In the genomic region with DNA sequence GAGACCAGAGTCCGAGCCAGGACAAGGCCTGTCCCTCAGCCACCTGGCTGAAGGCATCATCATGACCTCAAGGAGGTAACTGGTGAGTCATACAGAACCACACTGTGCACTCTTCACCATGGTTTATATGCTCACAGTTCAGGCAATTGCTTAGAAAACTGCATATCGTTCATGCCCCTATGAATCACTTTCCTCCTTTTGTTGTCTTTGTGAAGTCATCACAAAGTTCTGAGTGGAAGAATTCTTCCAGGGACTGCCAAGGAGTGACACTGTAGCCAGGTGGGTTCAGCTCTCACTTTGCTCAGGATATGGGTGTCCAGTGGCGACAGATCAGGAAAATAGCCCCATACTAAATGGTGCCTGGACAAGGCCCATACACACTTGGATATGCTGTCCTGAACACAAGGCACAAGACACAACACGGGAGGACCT, we compare ENCODE assay signal across 11 cellular contexts.
DNase-seq lines count a peak whose midpoint lies in the region; ATAC-seq, FAIRE-seq and TF ChIP-seq lines count a peak whose summit lies in the region.
"Had no signal": no experiment of that assay in that cellular context is flagged by ENCODE, and none has a peak within 500 bp of the region (broad histone marks: within the 10 kb centered on the region; RNA-seq: fewer than 3 reads in every experiment).

No MANE protein-coding gene starts in this region.

- FAIRE-seq in A549 (lab: Jason Lieb, UNC) = peak; percentile 39
- FAIRE-seq: D721Med, pancreas had no signal

- H3K9me3 ChIP-seq in A549 (no peaks in the 10 kb centered on the region), HEK293 (ENCODE audit: control insufficient read depth, insufficient read depth, low read depth, low read length) (no peaks in the 10 kb centered on the region), right atrium auricular region (no peaks in the 10 kb centered on the region)
- H3K9me3 ChIP-seq: pancreas had no signal

- ATAC-seq in A549 (peak; percentile 85 to 88), HG03442 (IDR thresholded peaks at IDR 0.05; ENCODE audit: unreplicated experiment) (no peak)
- ATAC-seq: stimulated activated memory B cell treated with anti-CD40 and anti-IgM and Interleukin-4, amounts not matched to agents 10 μg/mL and 1 μg/mL and 100 μg/mL, for 72 hours had no signal

- no peaks in the 10 kb centered on the region for H3K27me3 ChIP-seq in right atrium auricular region
- H3K27me3 ChIP-seq: pancreas had no signal

- no peak for TF ChIP-seq POLR2A in A549 (IDR thresholded peaks at IDR 0.05; ENCODE audit: low read length)

- peaks cover 15% of the 10 kb centered on the region for H3K4me1 ChIP-seq in A549
- no peaks in the 10 kb centered on the region for H3K4me1 ChIP-seq in HEK293 (ENCODE audit: control insufficient read depth, insufficient read depth, low read length)
- H3K4me1 ChIP-seq in right atrium auricular region = peaks cover 0 to 8% of the 10 kb centered on the region in 2 donors
- H3K4me1 ChIP-seq: pancreas had no signal

- WGBS in A549 (ENCODE audit: missing lambda C conversion rate) = 0% methylated on average over 4 of the region's 4 CpGs

- TF ChIP-seq RAD21 in A549 (conservative IDR thresholded peaks at IDR 0.05 in 1 of 2, IDR thresholded peaks at IDR 0.05 in 1 of 2) = no peak

- POLR2A ChIA-PET in A549 (lab: Yijun Ruan, JAX) (no interaction called here), HEK293 (lab: Yijun Ruan, JAX) (no interaction called here)

- H3K4me3 ChIP-seq in A549 (no peak overlapping the region), HEK293 (ENCODE audit: low read depth, low read length) (no peak overlapping the region), right atrium auricular region (no peak overlapping the region)
- H3K4me3 ChIP-seq: pancreas had no signal

- TF ChIP-seq EP300 in A549 (IDR thresholded peaks at IDR 0.05) = no peak

- H3K27ac ChIP-seq in A549 = peak overlapping the region in 1 of 2 experiments; percentile 22; a peak in 2 of 6 replicates
- no peak overlapping the region for H3K27ac ChIP-seq in HEK293 (ENCODE audit: extremely low read depth, low read depth, low read length)
- peak overlapping the region; percentile 64 to 67 for H3K27ac ChIP-seq in right atrium auricular region
- H3K27ac ChIP-seq: pancreas had no signal

- peak overlapping the region; percentile 41 for H3K4me2 ChIP-seq in A549

- CTCF ChIA-PET in A549 (lab: Yijun Ruan, JAX) = interaction anchor here (0.7 to 1.5 kb wide), 3 partner anchors 18 to 284 kb away, joined by 3 to 5 read pairs (median 3); no protein-coding TSS in a partner anchor
- CTCF ChIA-PET in HEK293 (lab: Yijun Ruan, JAX) = no interaction called here

- DNase-seq in A549 (ENCODE audit: low read depth in 1 of 2, low spot score in 1 of 2) (peak; percentile 36 to 68), amniotic epithelial cell (ENCODE audit: low read depth) (peak; percentile 72), right atrium auricular region (ENCODE audit: low spot score) (no peak), GM19240 (ENCODE audit: insufficient read length, low spot score) (no peak), NCI-H82 (lab: John Stamatoyannopoulos, UW) (no peak), iPS-NIHi11 (ENCODE audit: low spot score) (no peak)
- DNase-seq: pancreas had no signal

- H3K36me3 ChIP-seq in HEK293 (ENCODE audit: control insufficient read depth in 2 of 2, insufficient read depth in 1 of 2, low read length in 2 of 2) = no peaks in the 10 kb centered on the region
- no peaks in the 10 kb centered on the region for H3K36me3 ChIP-seq in right atrium auricular region
- H3K36me3 ChIP-seq: pancreas had no signal

- TF ChIP-seq CTCF in A549 (IDR thresholded peaks at IDR 0.05) (no peak), HEK293 (tag by site-specific recombination; IDR thresholded peaks at IDR 0.05) (no peak), right atrium auricular region (IDR thresholded peaks at IDR 0.05) (no peak)

TF ChIP-seq in A549, 52 proteins besides CTCF, POLR2A, EP300 and RAD21:
- TF ChIP-seq ZFP36 (IDR thresholded peaks at IDR 0.05; ENCODE audit: borderline replicate concordance, partially characterized antibody) (no peak), TP53 (CRISPR knock-in tag; IDR thresholded peaks at IDR 0.05) (no peak), HOXA7 (CRISPR knock-in tag; IDR thresholded peaks at IDR 0.05) (no peak), JUN (IDR thresholded peaks at IDR 0.05) (no peak), RCOR1 (IDR thresholded peaks at IDR 0.05; ENCODE audit: low read depth, low read length) (no peak), FOSL2 (IDR thresholded peaks at IDR 0.05) (peak; percentile 55; the same call in 1 of the 2 replicates), FOSL2 (CRISPR knock-in tag; IDR thresholded peaks at IDR 0.05) (peak; percentile 61), JUNB (IDR thresholded peaks at IDR 0.05) (peak; percentile 58), TFCP2L1 (CRISPR knock-in tag; IDR thresholded peaks at IDR 0.05) (no peak)
- TF ChIP-seq, protein P1, sequence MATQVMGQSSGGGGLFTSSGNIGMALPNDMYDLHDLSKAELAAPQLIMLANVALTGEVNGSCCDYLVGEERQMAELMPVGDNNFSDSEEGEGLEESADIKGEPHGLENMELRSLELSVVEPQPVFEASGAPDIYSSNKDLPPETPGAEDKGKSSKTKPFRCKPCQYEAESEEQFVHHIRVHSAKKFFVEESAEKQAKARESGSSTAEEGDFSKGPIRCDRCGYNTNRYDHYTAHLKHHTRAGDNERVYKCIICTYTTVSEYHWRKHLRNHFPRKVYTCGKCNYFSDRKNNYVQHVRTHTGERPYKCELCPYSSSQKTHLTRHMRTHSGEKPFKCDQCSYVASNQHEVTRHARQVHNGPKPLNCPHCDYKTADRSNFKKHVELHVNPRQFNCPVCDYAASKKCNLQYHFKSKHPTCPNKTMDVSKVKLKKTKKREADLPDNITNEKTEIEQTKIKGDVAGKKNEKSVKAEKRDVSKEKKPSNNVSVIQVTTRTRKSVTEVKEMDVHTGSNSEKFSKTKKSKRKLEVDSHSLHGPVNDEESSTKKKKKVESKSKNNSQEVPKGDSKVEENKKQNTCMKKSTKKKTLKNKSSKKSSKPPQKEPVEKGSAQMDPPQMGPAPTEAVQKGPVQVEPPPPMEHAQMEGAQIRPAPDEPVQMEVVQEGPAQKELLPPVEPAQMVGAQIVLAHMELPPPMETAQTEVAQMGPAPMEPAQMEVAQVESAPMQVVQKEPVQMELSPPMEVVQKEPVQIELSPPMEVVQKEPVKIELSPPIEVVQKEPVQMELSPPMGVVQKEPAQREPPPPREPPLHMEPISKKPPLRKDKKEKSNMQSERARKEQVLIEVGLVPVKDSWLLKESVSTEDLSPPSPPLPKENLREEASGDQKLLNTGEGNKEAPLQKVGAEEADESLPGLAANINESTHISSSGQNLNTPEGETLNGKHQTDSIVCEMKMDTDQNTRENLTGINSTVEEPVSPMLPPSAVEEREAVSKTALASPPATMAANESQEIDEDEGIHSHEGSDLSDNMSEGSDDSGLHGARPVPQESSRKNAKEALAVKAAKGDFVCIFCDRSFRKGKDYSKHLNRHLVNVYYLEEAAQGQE (IDR thresholded peaks at IDR 0.05) = no peak
- TF ChIP-seq, protein P2, sequence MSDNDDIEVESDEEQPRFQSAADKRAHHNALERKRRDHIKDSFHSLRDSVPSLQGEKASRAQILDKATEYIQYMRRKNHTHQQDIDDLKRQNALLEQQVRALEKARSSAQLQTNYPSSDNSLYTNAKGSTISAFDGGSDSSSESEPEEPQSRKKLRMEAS (IDR thresholded peaks at IDR 0.05) = 0 out of 2 replicates have a peak, but pooled peaks have one; percentile 34

TF ChIP-seq in HEK293, 187 proteins besides CTCF, POLR2A, EP300 and RAD21 (continues in another document):
- TF ChIP-seq ZNF112 (tag by site-specific recombination; IDR thresholded peaks at IDR 0.05) = no peak
- peak; percentile 61; the same call in 1 of the 2 replicates for TF ChIP-seq ZNF10 (tag by site-specific recombination; IDR thresholded peaks at IDR 0.05)
- TF ChIP-seq SP2 (tag by site-specific recombination; IDR thresholded peaks at IDR 0.05) = no peak
- TF ChIP-seq ZNF391 (tag by site-specific recombination; IDR thresholded peaks at IDR 0.05; ENCODE audit: borderline replicate concordance, low read depth) = no peak
- no peak for TF ChIP-seq YY2 (tag by site-specific recombination; IDR thresholded peaks at IDR 0.05)
- TF ChIP-seq ZNF837 (tag by site-specific recombination; IDR thresholded peaks at IDR 0.05) = no peak
- no peak for TF ChIP-seq ZBTB20 (tag by site-specific recombination; IDR thresholded peaks at IDR 0.05)
- TF ChIP-seq, protein P3, sequence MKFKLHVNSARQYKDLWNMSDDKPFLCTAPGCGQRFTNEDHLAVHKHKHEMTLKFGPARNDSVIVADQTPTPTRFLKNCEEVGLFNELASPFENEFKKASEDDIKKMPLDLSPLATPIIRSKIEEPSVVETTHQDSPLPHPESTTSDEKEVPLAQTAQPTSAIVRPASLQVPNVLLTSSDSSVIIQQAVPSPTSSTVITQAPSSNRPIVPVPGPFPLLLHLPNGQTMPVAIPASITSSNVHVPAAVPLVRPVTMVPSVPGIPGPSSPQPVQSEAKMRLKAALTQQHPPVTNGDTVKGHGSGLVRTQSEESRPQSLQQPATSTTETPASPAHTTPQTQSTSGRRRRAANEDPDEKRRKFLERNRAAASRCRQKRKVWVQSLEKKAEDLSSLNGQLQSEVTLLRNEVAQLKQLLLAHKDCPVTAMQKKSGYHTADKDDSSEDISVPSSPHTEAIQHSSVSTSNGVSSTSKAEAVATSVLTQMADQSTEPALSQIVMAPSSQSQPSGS (tag by site-specific recombination; IDR thresholded peaks at IDR 0.05; ENCODE audit: low read depth) = no peak
- no peak for TF ChIP-seq ZSCAN23 (tag by site-specific recombination; IDR thresholded peaks at IDR 0.05)
- TF ChIP-seq ZNF354C (tag by site-specific recombination; IDR thresholded peaks at IDR 0.05; ENCODE audit: borderline replicate concordance, low read depth) = no peak
- no peak for TF ChIP-seq ZNF677 (tag by site-specific recombination; IDR thresholded peaks at IDR 0.05)
- no peak for TF ChIP-seq OSR2 (tag by site-specific recombination; IDR thresholded peaks at IDR 0.05)
- peak; percentile 75 for TF ChIP-seq ZNF335 (tag by site-specific recombination; conservative IDR thresholded peaks at IDR 0.05)
- TF ChIP-seq KLF7 (tag by site-specific recombination; IDR thresholded peaks at IDR 0.05; ENCODE audit: borderline replicate concordance) = no peak
- 0 out of 2 replicates have a peak, but pooled peaks have one; percentile 16 for TF ChIP-seq SP7 (tag by site-specific recombination; IDR thresholded peaks at IDR 0.05)

Comparison
In these comparisons a context has a peak if more than half of its experiments do, and no peak if none do; other contexts are left out.
1. DNase-seq: peak in A549 (2 of 2) and amniotic epithelial cell (single experiment); none in right atrium auricular region (single experiment), GM19240 (single experiment), NCI-H82 (single experiment) and iPS-NIHi11 (single experiment).